Comparison of ENCODE assay signal across 10 cellular contexts in the genomic region with DNA sequence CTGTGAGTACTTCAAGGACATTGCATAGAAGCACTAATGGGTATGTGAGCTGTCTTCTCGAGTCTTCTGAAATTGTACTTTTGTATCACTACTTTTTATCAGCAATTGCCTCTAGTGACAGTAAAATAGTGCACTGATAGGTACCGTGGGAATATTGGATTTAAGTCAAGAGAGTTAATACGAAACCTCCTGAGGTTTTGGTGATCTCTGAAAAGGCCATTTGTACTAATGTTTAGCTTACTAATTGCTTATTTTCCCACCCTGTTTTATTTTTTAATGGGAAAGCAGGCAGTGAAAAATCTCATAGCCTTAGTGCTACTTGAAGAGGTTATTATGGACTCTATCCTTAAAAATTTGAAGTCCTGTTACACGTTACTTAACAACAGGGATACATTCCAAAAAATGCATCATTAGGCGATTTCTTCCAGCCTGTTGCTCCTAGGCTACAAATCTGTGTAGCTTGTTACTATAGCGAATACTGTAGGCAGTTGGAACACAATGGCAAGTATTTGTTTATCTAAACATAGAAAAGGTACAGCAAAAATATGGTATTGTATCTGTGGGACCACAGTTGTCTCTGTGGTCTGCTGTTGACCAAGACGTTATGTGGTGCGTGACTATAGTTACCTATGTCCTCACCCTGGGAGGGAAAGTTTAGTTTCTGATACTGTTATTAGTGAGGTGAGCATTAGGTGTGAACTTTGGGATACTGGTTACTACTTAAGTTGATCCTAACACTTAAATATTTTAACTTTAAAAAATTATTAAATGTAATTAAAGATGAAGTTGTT.
A peak's percentile ranks its signal among the peaks of the same experiment; 100 is the strongest.
DNase-seq lines count a peak whose midpoint lies in the region; ATAC-seq, FAIRE-seq and TF ChIP-seq lines count a peak whose summit lies in the region.
"Had no signal": no experiment of that assay in that cellular context is flagged by ENCODE, and none has a peak within 500 bp of the region (broad histone marks: within the 10 kb centered on the region; RNA-seq: fewer than 3 reads in every experiment).

No MANE protein-coding gene starts in this region.

- TF ChIP-seq CTCF in endodermal cell (conservative IDR thresholded peaks at IDR 0.05): no peak

- peaks cover 35% of the 10 kb centered on the region for H3K36me3 ChIP-seq in endodermal cell (ENCODE audit: control insufficient read depth, insufficient read depth, low read length)

- H3K4me3 ChIP-seq in endodermal cell (ENCODE audit: low read length): no peak overlapping the region
- no peak overlapping the region for H3K4me3 ChIP-seq in skin epidermis

- no peak overlapping the region for H3K4me3 Mint-ChIP-seq in activated naive CD4-positive, alpha-beta T cell treated with anti-CD3 and anti-CD28 coated beads, Interleukin-2, amount 10 ng/mL, durations not matched to agents 7 days and 5 days
- H3K4me3 Mint-ChIP-seq in endodermal cell: no peak overlapping the region

- FAIRE-seq in frontal cortex (lab: Jason Lieb, UNC): no peak

- CTCF ChIA-PET in activated naive CD4-positive, alpha-beta T cell treated with anti-CD3 and anti-CD28 coated beads, Interleukin-2, amount 10 ng/mL, durations not matched to agents 7 days and 5 days (lab: Charles Lee): interaction anchor here (0.6 to 2.6 kb wide), 2 partner anchors 9 to 20 kb away, joined by 3 to 11 read pairs; no protein-coding TSS in a partner anchor

- no peaks in the 10 kb centered on the region for H3K27me3 ChIP-seq in endodermal cell (ENCODE audit: control insufficient read depth, insufficient read depth, low read length, poor library complexity, severe bottlenecking)

- WGBS in endodermal cell (ENCODE audit: insufficient coverage in 1 of 2, insufficient read length in 1 of 2), 2 experiments: 94 to 95% methylated on average over 6 to 8 of the region's 8 CpGs

- peaks cover 12% of the 10 kb centered on the region for H3K9me3 Mint-ChIP-seq in activated naive CD4-positive, alpha-beta T cell treated with anti-CD3 and anti-CD28 coated beads, Interleukin-2, amount 10 ng/mL, durations not matched to agents 7 days and 5 days
- no peaks in the 10 kb centered on the region for H3K9me3 Mint-ChIP-seq in endodermal cell

- DNase-seq in activated naive CD4-positive, alpha-beta T cell treated with anti-CD3 and anti-CD28 coated beads, Interleukin-2, amount 10 ng/mL, durations not matched to agents 7 days and 5 days: no peak
- no peak for DNase-seq in activated naive CD4-positive, alpha-beta T cell treated with Interleukin-2 at 50 U/mL for 16 hours
- DNase-seq in endodermal cell (no peak), frontal cortex (ENCODE audit: low spot score in 2 of 2) (no peak), NCI-H510A treated with DMSO at 0.1 percent for 48 hours (lab: John Stamatoyannopoulos, UW) (no peak), T-helper 9 cell (no peak)
- DNase-seq: AML-193, MV-4-11 had no signal

- H3K4me1 ChIP-seq in endodermal cell (ENCODE audit: control insufficient read depth, insufficient read depth, low read length): peaks cover 4% of the 10 kb centered on the region

- peak overlapping the region; percentile 18 for H3K9ac ChIP-seq in endodermal cell (ENCODE audit: extremely low read depth, low read length, poor library complexity, severe bottlenecking)

- peaks cover 81% of the 10 kb centered on the region for H3K36me3 Mint-ChIP-seq in activated naive CD4-positive, alpha-beta T cell treated with anti-CD3 and anti-CD28 coated beads, Interleukin-2, amount 10 ng/mL, durations not matched to agents 7 days and 5 days
- H3K36me3 Mint-ChIP-seq in endodermal cell (ENCODE audit: low read depth): peaks cover 18% of the 10 kb centered on the region

- H3K27ac Mint-ChIP-seq in activated naive CD4-positive, alpha-beta T cell treated with anti-CD3 and anti-CD28 coated beads, Interleukin-2, amount 10 ng/mL, durations not matched to agents 7 days and 5 days: peak overlapping the region; percentile 51
- H3K27ac Mint-ChIP-seq in endodermal cell: no peak overlapping the region

- peaks cover 82% of the 10 kb centered on the region for H3K4me1 Mint-ChIP-seq in activated naive CD4-positive, alpha-beta T cell treated with anti-CD3 and anti-CD28 coated beads, Interleukin-2, amount 10 ng/mL, durations not matched to agents 7 days and 5 days
- peaks cover 14% of the 10 kb centered on the region for H3K4me1 Mint-ChIP-seq in endodermal cell

- H3K9me3 ChIP-seq in endodermal cell (ENCODE audit: control insufficient read depth, low read length): peaks cover 3% of the 10 kb centered on the region

- H3K27me3 Mint-ChIP-seq in activated naive CD4-positive, alpha-beta T cell treated with anti-CD3 and anti-CD28 coated beads, Interleukin-2, amount 10 ng/mL, durations not matched to agents 7 days and 5 days: no peaks in the 10 kb centered on the region
- no peaks in the 10 kb centered on the region for H3K27me3 Mint-ChIP-seq in endodermal cell (ENCODE audit: insufficient read depth)

- peak; percentile 72 for ATAC-seq in HG03565 (IDR thresholded peaks at IDR 0.05; ENCODE audit: unreplicated experiment)

- H3K27ac ChIP-seq in endodermal cell (ENCODE audit: low read depth, low read length) (no peak overlapping the region), skin epidermis (peak overlapping the region in 13 of 21 experiments; percentile 21 to 64 (median 42))
